In genomic region chr5:79611046-79611829, GRCh38 we compare ENCODE assay signal across 1 cellular context.
TF ChIP-seq lines count a peak whose summit lies in the region.

No MANE protein-coding gene starts in this region.

TF ChIP-seq in HCT116, 20 proteins besides CTCF, POLR2A, EP300 and RAD21 (continued from another document):
- TF ChIP-seq, protein P1, sequence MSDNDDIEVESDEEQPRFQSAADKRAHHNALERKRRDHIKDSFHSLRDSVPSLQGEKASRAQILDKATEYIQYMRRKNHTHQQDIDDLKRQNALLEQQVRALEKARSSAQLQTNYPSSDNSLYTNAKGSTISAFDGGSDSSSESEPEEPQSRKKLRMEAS (IDR thresholded peaks at IDR 0.05), result no peak
- TF ChIP-seq ZNF274 (IDR thresholded peaks at IDR 0.05; ENCODE audit: low read depth, low read length) (no peak), SP1 (IDR thresholded peaks at IDR 0.05; ENCODE audit: low read depth) (no peak), FOSL1 (IDR thresholded peaks at IDR 0.05; ENCODE audit: low read depth) (no peak), POLR2AphosphoS5 (IDR thresholded peaks at IDR 0.05; ENCODE audit: low read depth, low read length) (no peak), CEBPB (IDR thresholded peaks at IDR 0.05; ENCODE audit: low read depth) (no peak), EZH2phosphoT487 (IDR thresholded peaks at IDR 0.05; ENCODE audit: borderline replicate concordance) (no peak), ELF1 (IDR thresholded peaks at IDR 0.05; ENCODE audit: borderline replicate concordance, low read depth) (no peak), TCF7L2 (IDR thresholded peaks at IDR 0.05; ENCODE audit: borderline replicate concordance, extremely low read depth, insufficient read depth, insufficient read length) (no peak)
